In genomic region chr1:99970713-99971255, GRCh38 we compare ENCODE assay signal across 8 cellular contexts. TPM values are rescaled to one million over a fixed set of nuclear protein-coding genes. Genes with fewer than 3 reads are reported as not detected.
DNase-seq lines count a peak whose midpoint lies in the region; ATAC-seq and TF ChIP-seq lines count a peak whose summit lies in the region.

No MANE protein-coding gene starts in this region.

- no peak overlapping the region for H2AFZ ChIP-seq in Karpas-422 (ENCODE audit: low read length)

- DNase-seq in BE2C (no peak), Karpas-422 (no peak), choroid plexus epithelial cell (ENCODE audit: low read depth) (peak; percentile 5), T1000 (lab: John Stamatoyannopoulos, UW) (no peak), AML-193 (lab: John Stamatoyannopoulos, UW) (no peak)

- H3K27ac ChIP-seq in Karpas-422 (ENCODE audit: low read length): peak overlapping the region; percentile 66; the same call in 1 of the 2 replicates
- peak overlapping the region; percentile 80 for H3K27ac ChIP-seq in muscle layer of duodenum (ENCODE audit: low read length)

- peaks cover 63% of the 10 kb centered on the region for H3K79me2 ChIP-seq in Karpas-422 (ENCODE audit: low read length)

- H3K36me3 ChIP-seq in BE2C: peaks cover 4% of the 10 kb centered on the region; the same call in 1 of the 2 replicates
- H3K36me3 ChIP-seq in Karpas-422 (ENCODE audit: insufficient read depth, low read length): peaks cover 11% of the 10 kb centered on the region; the same call in 1 of the 2 replicates
- H3K36me3 ChIP-seq in muscle layer of duodenum (ENCODE audit: control insufficient read depth in 1 of 2, insufficient read depth in 2 of 2, low read length in 2 of 2): peaks cover 0 to 13% of the 10 kb centered on the region in 2 donors

- H4K20me1 ChIP-seq in Karpas-422 (ENCODE audit: insufficient read depth, low read depth, low read length): no peaks in the 10 kb centered on the region

- H3K9me2 ChIP-seq in Karpas-422 (replicated peaks; ENCODE audit: insufficient read depth, low read length): no peaks in the 10 kb centered on the region

- H3K4me3 ChIP-seq in BE2C (ENCODE audit: low read depth, low read length) (peak overlapping the region; percentile 87), Karpas-422 (ENCODE audit: low read length) (peak overlapping the region; percentile 84), choroid plexus epithelial cell (ENCODE audit: low read depth, low read length) (peak overlapping the region; percentile 91), muscle layer of duodenum (ENCODE audit: low read depth in 1 of 2, low read length in 2 of 2) (peak overlapping the region; percentile 95 to 98)

- H3K27me3 ChIP-seq in BE2C (no peaks in the 10 kb centered on the region), Karpas-422 (ENCODE audit: low read length) (no peaks in the 10 kb centered on the region), muscle layer of duodenum (ENCODE audit: low read depth, low read length) (no peaks in the 10 kb centered on the region)

- no peaks in the 10 kb centered on the region; the same call in 1 of the 2 replicates for H3K4me1 ChIP-seq in BE2C
- H3K4me1 ChIP-seq in Karpas-422 (ENCODE audit: low read length): peaks cover 33% of the 10 kb centered on the region
- peaks cover 5 to 11% of the 10 kb centered on the region in 2 donors for H3K4me1 ChIP-seq in muscle layer of duodenum (ENCODE audit: control insufficient read depth in 1 of 2, insufficient read depth in 2 of 2, low read length in 2 of 2)

- H3K9me3 ChIP-seq in BE2C (no peaks in the 10 kb centered on the region; the same call in 1 of the 2 replicates), Karpas-422 (ENCODE audit: low read length) (no peaks in the 10 kb centered on the region), muscle layer of duodenum (ENCODE audit: control insufficient read depth in 1 of 2, low read length in 2 of 2) (no peaks in the 10 kb centered on the region)

- H3K4me2 ChIP-seq in Karpas-422 (ENCODE audit: low read depth, low read length, poor library complexity, severe bottlenecking): peak overlapping the region; percentile 89

- TF ChIP-seq CTCF in BE2C (IDR thresholded peaks at IDR 0.05; ENCODE audit: low read depth, low read length): no peak
- TF ChIP-seq CTCF in choroid plexus epithelial cell (conservative IDR thresholded peaks at IDR 0.05; ENCODE audit: low read depth, low read length): no peak

- peak overlapping the region; percentile 80 for H3K9ac ChIP-seq in Karpas-422 (ENCODE audit: low read length)

- ATAC-seq in GM21786 (IDR thresholded peaks at IDR 0.05; ENCODE audit: unreplicated experiment): no peak
- no peak for ATAC-seq in GM18861 (IDR thresholded peaks at IDR 0.05; ENCODE audit: unreplicated experiment)

RNA-seq across cellular contexts. Expression of gene SLC35A3, which starts 1.0 kb away (rescaled TPM):
- 3.7 TPM for polyA plus RNA-seq in BE2C (2012; ENCODE audit: insufficient read depth, insufficient read length, low read depth)
- 25.1 and 66.2 TPM in 2 replicates for total RNA-seq in Karpas-422 (2014; rRNA removed; shearing (Covaris generic); ENCODE audit: low replicate concordance)
